11 cellular contexts compared by ENCODE assay signal in genomic region chr7:34900891-34901493, GRCh38.
A peak's percentile ranks its signal among the peaks of the same experiment; 100 is the strongest.
DNase-seq lines count a peak whose midpoint lies in the region; ATAC-seq and TF ChIP-seq lines count a peak whose summit lies in the region.
"Had no signal": no experiment of that assay in that cellular context is flagged by ENCODE, and none has a peak within 500 bp of the region (broad histone marks: within the 10 kb centered on the region; RNA-seq: fewer than 3 reads in every experiment).

No MANE protein-coding gene starts in this region.

- ATAC-seq in HG03159 (IDR thresholded peaks at IDR 0.05; ENCODE audit: unreplicated experiment) (peak; percentile 80), gastrocnemius medialis (no peak)
- peak; percentile 55 for ATAC-seq in activated T-helper 17 cell treated with anti-CD3 and anti-CD28 coated beads, Interleukin-2, amount 50 U/mL, for 72 hours (replicated peaks)

- intact Hi-C loops in gastrocnemius medialis (cut with DNase I; ENCODE audit: low total_unique reads), result no loop called here

- no peak overlapping the region for H3K27ac ChIP-seq in gastrocnemius medialis

- no peak overlapping the region for H3K4me3 ChIP-seq in gastrocnemius medialis

- DNase-seq in SHP77 (lab: John Stamatoyannopoulos, UW) (peak; percentile 14 to 30), SHP77 treated with DMSO at 0.1 percent for 48 hours (lab: John Stamatoyannopoulos, UW) (no peak), osteocyte (ENCODE audit: extremely low spot score, unreplicated experiment) (no peak), gastrocnemius medialis (no peak), NCI-H774 (lab: John Stamatoyannopoulos, UW) (no peak), amygdala (lab: John Stamatoyannopoulos, UW) (no peak)
- DNase-seq: HCEC 1CT; stimulated activated CD4-positive, alpha-beta T cell treated with anti-CD3 and anti-CD28 coated beads, Interleukin-4, amount 100 ng/mL, for 4 hours had no signal

- TF ChIP-seq CTCF in osteocyte (IDR thresholded peaks at IDR 0.05) (peak; percentile 14), gastrocnemius medialis (IDR thresholded peaks at IDR 0.05 in 4 of 5, conservative IDR thresholded peaks at IDR 0.05 in 1 of 5) (no peak)

- no peaks in the 10 kb centered on the region for H3K27me3 ChIP-seq in gastrocnemius medialis

- H3K27me3 Mint-ChIP-seq in activated T-helper 17 cell treated with anti-CD3 and anti-CD28 coated beads, Interleukin-2, amount 50 U/mL, for 72 hours, result peaks cover 22% of the 10 kb centered on the region
- peaks cover 14% of the 10 kb centered on the region for H3K27me3 Mint-ChIP-seq in osteocyte (ENCODE audit: unreplicated experiment)

- no peaks in the 10 kb centered on the region for H3K36me3 Mint-ChIP-seq in activated T-helper 17 cell treated with anti-CD3 and anti-CD28 coated beads, Interleukin-2, amount 50 U/mL, for 72 hours (ENCODE audit: low read depth)
- no peaks in the 10 kb centered on the region for H3K36me3 Mint-ChIP-seq in osteocyte (ENCODE audit: unreplicated experiment)
- H3K36me3 Mint-ChIP-seq: activated naive CD8-positive, alpha-beta T cell had no signal

- TF ChIP-seq POLR2A in gastrocnemius medialis (IDR thresholded peaks at IDR 0.05), result no peak

- no peaks in the 10 kb centered on the region for H3K4me1 ChIP-seq in gastrocnemius medialis

- no peaks in the 10 kb centered on the region for H3K36me3 ChIP-seq in gastrocnemius medialis

- H3K4me3 Mint-ChIP-seq in activated T-helper 17 cell treated with anti-CD3 and anti-CD28 coated beads, Interleukin-2, amount 50 U/mL, for 72 hours, result no peak overlapping the region
- H3K4me3 Mint-ChIP-seq in osteocyte (ENCODE audit: unreplicated experiment), result no peak overlapping the region
- H3K4me3 Mint-ChIP-seq: activated naive CD8-positive, alpha-beta T cell had no signal

- no peaks in the 10 kb centered on the region for H3K4me1 Mint-ChIP-seq in activated T-helper 17 cell treated with anti-CD3 and anti-CD28 coated beads, Interleukin-2, amount 50 U/mL, for 72 hours
- H3K4me1 Mint-ChIP-seq in osteocyte (ENCODE audit: unreplicated experiment), result no peaks in the 10 kb centered on the region

- H3K9me3 Mint-ChIP-seq in activated T-helper 17 cell treated with anti-CD3 and anti-CD28 coated beads, Interleukin-2, amount 50 U/mL, for 72 hours, result peaks cover 14% of the 10 kb centered on the region
- H3K9me3 Mint-ChIP-seq in osteocyte (ENCODE audit: unreplicated experiment), result peaks cover 6% of the 10 kb centered on the region

- H3K9me3 ChIP-seq in gastrocnemius medialis, result no peaks in the 10 kb centered on the region

- in situ Hi-C loops in gastrocnemius medialis (cut with MboI; ENCODE audit: low sequenced_read_pairs in 4 of 4), result no loop called here

- H3K27ac Mint-ChIP-seq in activated T-helper 17 cell treated with anti-CD3 and anti-CD28 coated beads, Interleukin-2, amount 50 U/mL, for 72 hours, result no peak overlapping the region
- no peak overlapping the region for H3K27ac Mint-ChIP-seq in osteocyte (ENCODE audit: unreplicated experiment)
- H3K27ac Mint-ChIP-seq: activated naive CD8-positive, alpha-beta T cell had no signal

Comparison
In these comparisons a context has a peak if more than half of its experiments do, and no peak if none do; other contexts are left out.
1. DNase-seq: peak in SHP77 (2 of 2); none in SHP77 treated with DMSO at 0.1 percent for 48 hours (single experiment), osteocyte (single experiment), gastrocnemius medialis (0 of 2), NCI-H774 (single experiment) and amygdala (0 of 56).
2. ATAC-seq: peak in HG03159 (single experiment) and activated T-helper 17 cell treated with anti-CD3 and anti-CD28 coated beads, Interleukin-2, amount 50 U/mL, for 72 hours (single experiment); none in gastrocnemius medialis (0 of 2).